ENCODE assay signal across 8 cellular contexts in genomic region chr7:127392182-127392565, GRCh38. TPM values are rescaled to one million over a fixed set of nuclear protein-coding genes. Genes with fewer than 3 reads are reported as not detected.
DNase-seq lines count a peak whose midpoint lies in the region; ATAC-seq and TF ChIP-seq lines count a peak whose summit lies in the region.

No MANE protein-coding gene starts in this region.

- H3K4me3 ChIP-seq in astrocyte of the spinal cord (ENCODE audit: low read depth, low read length) (peak overlapping the region; percentile 80), iPS-18a (ENCODE audit: low read length) (peak overlapping the region; percentile 90), skin epidermis (peak overlapping the region; percentile 65 to 98 (median 89))

- H3K36me3 Mint-ChIP-seq in T-cell = peaks cover 31% of the 10 kb centered on the region

- POLR2A ChIA-PET in T-cell (lab: Charles Lee) = interaction anchor here in 1 of 2 donors (0.6 to 1.5 kb wide), 6 partner anchors 14 to 193 kb away, joined by 3 to 7 read pairs (median 4); partner anchors contain the start of gene GCC1

- H3K4me1 Mint-ChIP-seq in T-cell = peaks cover 56 to 65% (median 59%) of the 10 kb centered on the region in 3 donors

- peaks cover 3% of the 10 kb centered on the region for H3K4me1 ChIP-seq in iPS-18a (ENCODE audit: control insufficient read depth, low read depth, low read length)

- peak; percentile 9; the same call in 1 of the 2 replicates for TF ChIP-seq CTCF in C4-2B (conservative IDR thresholded peaks at IDR 0.05)
- TF ChIP-seq CTCF in astrocyte of the spinal cord (IDR thresholded peaks at IDR 0.05; ENCODE audit: low read depth, low read length) = no peak

- no peaks in the 10 kb centered on the region for H3K9me3 Mint-ChIP-seq in T-cell

- peak overlapping the region; percentile 95 to 96 for H3K27ac Mint-ChIP-seq in T-cell

- H3K27ac ChIP-seq in C4-2B (peak overlapping the region; percentile 98), iPS-18a (ENCODE audit: low read length) (no peak overlapping the region), skin epidermis (peak overlapping the region; percentile 83 to 100 (median 98))

- CTCF ChIA-PET in T-cell (lab: Charles Lee) = interaction anchor here in 1 of 2 donors (1.6 to 2.2 kb wide), 2 partner anchors 22 to 45 kb away, joined by 7 to 8 read pairs; no protein-coding TSS in a partner anchor

- H3K36me3 ChIP-seq in iPS-18a (ENCODE audit: control insufficient read depth, low read depth, low read length) = peaks cover 3% of the 10 kb centered on the region

- H3K9me3 ChIP-seq in iPS-18a (ENCODE audit: control insufficient read depth, low read depth, low read length) = no peaks in the 10 kb centered on the region

- peak overlapping the region; percentile 94 to 99 (median 95) for H3K4me3 Mint-ChIP-seq in T-cell

- H3K27me3 Mint-ChIP-seq in T-cell = no peaks in the 10 kb centered on the region

- ATAC-seq in GM19035 (IDR thresholded peaks at IDR 0.05; ENCODE audit: unreplicated experiment) (peak; percentile 50), HG03558 (IDR thresholded peaks at IDR 0.05; ENCODE audit: extremely low read depth, unreplicated experiment) (peak; percentile 13), T-cell (replicated peaks in 1 of 4) (peak; percentile 70 to 74 (median 72))

- peak overlapping the region; percentile 50 for H3K9ac ChIP-seq in iPS-18a (ENCODE audit: low read length)

- in situ Hi-C loops in astrocyte of the spinal cord (cut with HindIII; ENCODE audit: low sequenced_read_pairs) = no loop called here

- H3K27me3 ChIP-seq in iPS-18a (ENCODE audit: control insufficient read depth, insufficient read depth, low read length) = peaks cover 52% of the 10 kb centered on the region

- DNase-seq in T-cell (peak in 33 of 34 experiments; percentile 47 to 76 (median 63)), astrocyte of the spinal cord (ENCODE audit: low read depth, low spot score) (peak; percentile 56), GOT3 (lab: John Stamatoyannopoulos, UW) (no peak)

RNA-seq across cellular contexts. Expression of gene ZNF800, which starts 0.3 kb away (rescaled TPM):
- 10 to 100 TPM; 59.6 to 75.0 (median 64.3) TPM for total RNA-seq in T-cell

Comparison
In these comparisons a context has a peak if more than half of its experiments do, and no peak if none do; other contexts are left out.
1. ATAC-seq: peak in every context shown above with its lines; median percentile 72 in T-cell; 50 in GM19035; 13 in HG03558.